ENCODE assay signal across 7 cellular contexts in genomic region chr20:18496042-18496441, GRCh38. TPM values are rescaled to one million over a fixed set of nuclear protein-coding genes. Genes with fewer than 3 reads are reported as not detected.
DNase-seq lines count a peak whose midpoint lies in the region; ATAC-seq and TF ChIP-seq lines count a peak whose summit lies in the region.

No MANE protein-coding gene starts in this region.

- peak overlapping the region; percentile 74 to 76 for H3K4me3 ChIP-seq in HCT116 (replicated peaks in 1 of 2; ENCODE audit: low read depth in 1 of 2, low read length in 2 of 2)
- H3K4me3 ChIP-seq in NT2/D1 (ENCODE audit: insufficient read length, low read depth), result peak overlapping the region; percentile 75
- peak overlapping the region; percentile 89 for H3K4me3 ChIP-seq in skeletal muscle cell (ENCODE audit: low read depth, low read length)

- BruUV-seq in HCT116 (replicated peaks; lab: Mats Ljungman, UMichigan), result no TSS peak

- H3K9ac ChIP-seq in HCT116 (ENCODE audit: low read length) (0 out of 2 replicates have a peak overlapping the region, but pooled peaks have one; percentile 71), NT2/D1 (ENCODE audit: insufficient read length, low read depth) (peak overlapping the region; percentile 90)

- no peaks in the 10 kb centered on the region for H4K20me1 ChIP-seq in HCT116 (ENCODE audit: insufficient read depth)

- RAD21 ChIA-PET in HCT116 (lab: Charles Lee; ENCODE audit: low non-redundant PET in 1 of 2, low total read pairs in 2 of 2, uncharacterized antibody in 2 of 2, unreplicated experiment in 2 of 2), result interaction anchor here in 1 of 2 experiments (1.2 kb wide), 1 partner anchor 11 kb away, joined by 3 read pairs; the partner anchor contains the start of gene SEC23B

- intact Hi-C loops in HCT116 (cut with micrococcal nuclease), result no loop called here

- CTCF ChIA-PET in HCT116 (lab: Charles Lee), result no interaction called here

- H3K36me3 Mint-ChIP-seq in endothelial cell (ENCODE audit: low read depth, unreplicated experiment), result peaks cover 8% of the 10 kb centered on the region

- H3K9me2 ChIP-seq in HCT116 (ENCODE audit: insufficient read depth), result no peaks in the 10 kb centered on the region

- TF ChIP-seq CTCF in HCT116 (IDR thresholded peaks at IDR 0.05 in 2 of 3, conservative IDR thresholded peaks at IDR 0.05 in 1 of 3; ENCODE audit: borderline replicate concordance in 1 of 3, insufficient read depth in 1 of 3, low read depth in 2 of 3, low read length in 2 of 3) (no peak), endothelial cell (IDR thresholded peaks at IDR 0.05; ENCODE audit: unreplicated experiment) (no peak)

- no peaks in the 10 kb centered on the region for H3K9me3 Mint-ChIP-seq in endothelial cell (ENCODE audit: unreplicated experiment)

- H3K27me3 Mint-ChIP-seq in endothelial cell (ENCODE audit: unreplicated experiment), result no peaks in the 10 kb centered on the region

- no peak for TF ChIP-seq POLR2A in HCT116 (IDR thresholded peaks at IDR 0.05; ENCODE audit: borderline replicate concordance, extremely low read depth, insufficient read depth, insufficient read length)

- no peaks in the 10 kb centered on the region; a peak in 1 of 4 replicates for H3K36me3 ChIP-seq in HCT116 (ENCODE audit: control insufficient read depth in 1 of 2, insufficient read depth in 2 of 2, low read length in 2 of 2)
- H3K36me3 ChIP-seq in NT2/D1 (ENCODE audit: insufficient read depth, insufficient read length, low read length), result peaks cover 23% of the 10 kb centered on the region

- H3K4me1 Mint-ChIP-seq in endothelial cell (ENCODE audit: unreplicated experiment), result no peaks in the 10 kb centered on the region

- peak overlapping the region; percentile 98 for H3K4me3 Mint-ChIP-seq in endothelial cell (ENCODE audit: unreplicated experiment)

- peaks cover 9% of the 10 kb centered on the region; the same call in 1 of the 2 replicates for H3K79me2 ChIP-seq in HCT116 (ENCODE audit: insufficient read depth, low read length)

- DNase-seq in HCT116 (ENCODE audit: low read depth, low spot score) (no peak), NT2/D1 (ENCODE audit: low read depth, low spot score) (no peak), endothelial cell (ENCODE audit: low spot score) (no peak), skeletal muscle cell (ENCODE audit: low read depth) (no peak)

- H2AFZ ChIP-seq in HCT116 (ENCODE audit: low read depth, low read length, poor library complexity, severe bottlenecking), result no peak overlapping the region

- H3K27ac ChIP-seq in HCT116 (ENCODE audit: low read depth, low read length), result no peak overlapping the region

- H3K9me3 ChIP-seq in HCT116 (ENCODE audit: control insufficient read depth in 1 of 2, insufficient read depth in 1 of 2, low read depth in 1 of 2, low read length in 2 of 2) (no peaks in the 10 kb centered on the region), NT2/D1 (ENCODE audit: insufficient read depth, low read length) (no peaks in the 10 kb centered on the region)

- H3K27me3 ChIP-seq in HCT116 (ENCODE audit: insufficient read depth, low read length) (no peaks in the 10 kb centered on the region), NT2/D1 (ENCODE audit: insufficient read depth, insufficient read length) (no peaks in the 10 kb centered on the region)

- ATAC-seq in HCT116 (no peak), HG03378 (IDR thresholded peaks at IDR 0.05; ENCODE audit: unreplicated experiment) (no peak), GM21447 (IDR thresholded peaks at IDR 0.05; ENCODE audit: unreplicated experiment) (no peak), HG03175 (IDR thresholded peaks at IDR 0.05; ENCODE audit: unreplicated experiment) (no peak)

- POLR2A ChIA-PET in HCT116 (lab: Charles Lee), result interaction anchor here (0.6 to 4.1 kb wide), 2 partner anchors 11 to 90 kb away, joined by 3 to 43 read pairs; partner anchors contain the start of gene SEC23B

- TF ChIP-seq RAD21 in HCT116 (IDR thresholded peaks at IDR 0.05; ENCODE audit: low read depth), result no peak

- H3K4me2 ChIP-seq in HCT116 (ENCODE audit: low read length), result peak overlapping the region; percentile 77

- H3K4me1 ChIP-seq in HCT116 (ENCODE audit: control insufficient read depth in 1 of 2, insufficient read depth in 2 of 2, low read length in 2 of 2) (peaks cover 3 to 10% of the 10 kb centered on the region in 2 experiments; a peak in 3 of 4 replicates), NT2/D1 (ENCODE audit: insufficient read depth, insufficient read length) (no peaks in the 10 kb centered on the region)

- no peak overlapping the region for H3K27ac Mint-ChIP-seq in endothelial cell (ENCODE audit: unreplicated experiment)

TF ChIP-seq in HCT116, 20 proteins besides CTCF, POLR2A, EP300 and RAD21:
- TF ChIP-seq CEBPB (IDR thresholded peaks at IDR 0.05; ENCODE audit: low read depth), result no peak

RNA-seq across cellular contexts. Expression of gene RBBP9, which starts 1.0 kb away (rescaled TPM):
- total RNA-seq in HCT116 (2021; ENCODE audit: unreplicated experiment), result 10.3 TPM
- 5.3 and 7.9 TPM in 2 replicates for polyA plus RNA-seq in HCT116 (2012)
- 16.7 TPM for total RNA-seq in endothelial cell (ENCODE audit: unreplicated experiment)

RNA-seq across cellular contexts. Expression of gene SEC23B, which starts 11.7 kb away (rescaled TPM):
- total RNA-seq in HCT116 (2021; ENCODE audit: unreplicated experiment), result 85.8 TPM
- polyA plus RNA-seq in HCT116 (2012), result 76.0 and 84.7 TPM in 2 replicates
- total RNA-seq in endothelial cell (ENCODE audit: unreplicated experiment), result 33.7 TPM

RNA-seq across cellular contexts. Expression of gene POLR3F, which starts 28.9 kb away (rescaled TPM):
- 11.4 TPM for total RNA-seq in HCT116 (2021; ENCODE audit: unreplicated experiment)
- polyA plus RNA-seq in HCT116 (2012), result 3.6 and 5.9 TPM in 2 replicates
- total RNA-seq in endothelial cell (ENCODE audit: unreplicated experiment), result 12.2 TPM

RNA-seq across cellular contexts. Expression of gene DZANK1, which starts 29.2 kb away (rescaled TPM):
- total RNA-seq in HCT116 (2021; ENCODE audit: unreplicated experiment), result 1.7 TPM
- polyA plus RNA-seq in HCT116 (2012), result 1.1 and 1.4 TPM in 2 replicates
- 4.2 TPM for total RNA-seq in endothelial cell (ENCODE audit: unreplicated experiment)
